In the genomic region with DNA sequence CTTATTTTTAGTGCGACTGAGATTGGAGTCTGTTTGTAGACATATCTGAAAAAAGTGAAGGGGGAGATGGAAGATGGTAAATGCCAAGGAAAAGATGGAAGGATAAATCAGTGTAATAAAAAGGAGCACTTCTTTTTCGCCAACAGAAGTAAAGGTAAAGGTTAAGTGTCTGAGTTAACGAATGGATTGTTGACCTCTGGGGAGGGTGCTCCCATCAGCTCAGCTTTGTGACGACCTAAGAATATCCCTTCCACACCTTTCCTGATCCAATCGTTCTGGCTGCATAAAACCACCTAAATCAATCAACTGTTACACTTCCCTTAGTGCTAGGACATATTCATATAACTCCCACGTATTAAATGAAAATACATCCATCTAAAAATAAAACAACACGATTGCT, we compare ENCODE assay signal across 1 cellular context.
TF ChIP-seq lines count a peak whose summit lies in the region.

No MANE protein-coding gene starts in this region.

TF ChIP-seq in K562, 482 proteins besides CTCF, POLR2A, EP300 and RAD21:
- TF ChIP-seq PRDM10 (IDR thresholded peaks at IDR 0.05; ENCODE audit: partially characterized antibody) (peak; percentile 74), FOXK1 (CRISPR knock-in tag; IDR thresholded peaks at IDR 0.05; ENCODE audit: borderline replicate concordance) (no peak), ZC3H11A (IDR thresholded peaks at IDR 0.05; ENCODE audit: low read depth, low read length) (no peak), MXD1 (CRISPR knock-in tag; IDR thresholded peaks at IDR 0.05; ENCODE audit: borderline replicate concordance, poor library complexity, severe bottlenecking) (no peak), MEIS2 (IDR thresholded peaks at IDR 0.05; ENCODE audit: partially characterized antibody) (peak; percentile 27)
